ENCODE assay signal across 40 cellular contexts in genomic region chr10:96261132-96261531, GRCh38. TPM values are rescaled to one million over a fixed set of nuclear protein-coding genes. Genes with fewer than 3 reads are reported as not detected.
"Had no signal": no experiment of that assay in that cellular context is flagged by ENCODE, and none has a peak within 500 bp of the region (broad histone marks: within the 10 kb centered on the region; RNA-seq: fewer than 3 reads in every experiment).

No MANE protein-coding gene starts in this region.

- H3K36me3 ChIP-seq: brain microvascular endothelial cell, gastroesophageal sphincter, pancreas, prostate gland, sigmoid colon, upper lobe of right lung, WERI-Rb-1 had no signal

- H3K27ac Mint-ChIP-seq: activated CD4-positive, alpha-beta memory T cell treated with anti-CD3 and anti-CD28 coated beads, Interleukin-2, amount 10 ng/mL, durations not matched to agents 7 days and 5 days; activated CD4-positive, alpha-beta T cell treated with anti-CD3 and anti-CD28 coated beads, Interleukin-2, amount 10 ng/mL, durations not matched to agents 24 days and 14 days; activated naive CD4-positive, alpha-beta T cell treated with anti-CD3 and anti-CD28 coated beads, Interleukin-2, amount 10 ng/mL, durations not matched to agents 7 days and 5 days; activated naive CD8-positive, alpha-beta T cell treated with anti-CD3 and anti-CD28 coated beads, Interleukin-2, amount 10 ng/mL, durations not matched to agents 7 days and 5 days; activated T-cell treated with anti-CD3 and anti-CD28 coated beads, Interleukin-2, amount 50 U/mL, for 24 hours; effector memory CD8-positive, alpha-beta T cell; mesothelial cell of epicardium; stimulated activated effector memory CD8-positive, alpha-beta T cell treated with anti-CD3 and anti-CD28 coated beads, Interleukin-12 subunit alpha, Interleukin-12 subunit beta, amount 100 ng/mL, for 72 hours; stimulated activated naive CD8-positive, alpha-beta T cell treated with anti-CD3 and anti-CD28 coated beads, Interleukin-15, Interleukin-2, amounts not matched to agents 100 ng/mL and 50 ng/mL, for 24 hours had no signal

- H3K4me1 Mint-ChIP-seq: activated CD4-positive, alpha-beta memory T cell treated with anti-CD3 and anti-CD28 coated beads, Interleukin-2, amount 10 ng/mL, durations not matched to agents 7 days and 5 days; activated CD4-positive, alpha-beta T cell treated with anti-CD3 and anti-CD28 coated beads, Interleukin-2, amount 10 ng/mL, durations not matched to agents 24 days and 14 days; activated naive CD4-positive, alpha-beta T cell treated with anti-CD3 and anti-CD28 coated beads, Interleukin-2, amount 10 ng/mL, durations not matched to agents 7 days and 5 days; activated naive CD8-positive, alpha-beta T cell treated with anti-CD3 and anti-CD28 coated beads, Interleukin-2, amount 10 ng/mL, durations not matched to agents 7 days and 5 days; stimulated activated effector memory CD8-positive, alpha-beta T cell treated with anti-CD3 and anti-CD28 coated beads, Interleukin-12 subunit alpha, Interleukin-12 subunit beta, amount 100 ng/mL, for 72 hours had no signal

- H3K4me1 ChIP-seq: prostate gland, sigmoid colon had no signal

- H3K9me3 ChIP-seq: gastroesophageal sphincter, pancreas, prostate gland, sigmoid colon, upper lobe of right lung had no signal

- H3K27me3 ChIP-seq: brain microvascular endothelial cell, pancreas, sigmoid colon, upper lobe of right lung had no signal

- H3K4me3 ChIP-seq: gastroesophageal sphincter, pancreas, prostate gland, sigmoid colon, upper lobe of right lung had no signal

- DNase-seq: activated CD4-positive, alpha-beta memory T cell treated with anti-CD3 and anti-CD28 coated beads, Interleukin-2, amount 10 ng/mL, durations not matched to agents 7 days and 5 days; activated CD4-positive, alpha-beta T cell treated with anti-CD3 and anti-CD28 coated beads, Interleukin-2, amount 10 ng/mL, durations not matched to agents 24 days and 14 days; activated CD4-positive, CD25-positive, alpha-beta regulatory T cell treated with anti-CD3 and anti-CD28 coated beads, Interleukin-2, amount 50 U/mL, for 72 hours; activated CD8-positive, alpha-beta memory T cell treated with anti-CD3 and anti-CD28 coated beads, Interleukin-2, amount 50 U/mL, for 48 hours; activated gamma-delta T cell; activated naive CD4-positive, alpha-beta T cell treated with anti-CD3 and anti-CD28 coated beads, Interleukin-2, amount 10 ng/mL, durations not matched to agents 7 days and 5 days; activated naive CD8-positive, alpha-beta T cell treated with anti-CD3 and anti-CD28 coated beads, Interleukin-2, amount 10 ng/mL, durations not matched to agents 7 days and 5 days; activated T-cell treated with anti-CD3 and anti-CD28 coated beads, Interleukin-2, amount 50 U/mL, for 24 hours; brain microvascular endothelial cell; cortex of kidney; effector memory CD8-positive, alpha-beta T cell; hippocampal formation; left cardiac atrium; mammary epithelial cell; naive thymus-derived CD8-positive, alpha-beta T cell; nucleus accumbens; pancreas; retina; sigmoid colon; stimulated activated CD4-positive, alpha-beta T cell treated with anti-CD3 and anti-CD28 coated beads, Interleukin-4, amount 100 ng/mL, for 24 hours; T1000; upper lobe of right lung; WERI-Rb-1 had no signal

- H3K4me3 Mint-ChIP-seq: activated CD4-positive, alpha-beta memory T cell treated with anti-CD3 and anti-CD28 coated beads, Interleukin-2, amount 10 ng/mL, durations not matched to agents 7 days and 5 days; activated CD4-positive, alpha-beta T cell treated with anti-CD3 and anti-CD28 coated beads, Interleukin-2, amount 10 ng/mL, durations not matched to agents 24 days and 14 days; activated naive CD4-positive, alpha-beta T cell treated with anti-CD3 and anti-CD28 coated beads, Interleukin-2, amount 10 ng/mL, durations not matched to agents 7 days and 5 days; activated naive CD8-positive, alpha-beta T cell treated with anti-CD3 and anti-CD28 coated beads, Interleukin-2, amount 10 ng/mL, durations not matched to agents 7 days and 5 days; activated T-cell treated with anti-CD3 and anti-CD28 coated beads, Interleukin-2, amount 50 U/mL, for 24 hours; effector memory CD8-positive, alpha-beta T cell; mesothelial cell of epicardium; naive thymus-derived CD8-positive, alpha-beta T cell; neural crest cell; stimulated activated effector memory CD8-positive, alpha-beta T cell treated with anti-CD3 and anti-CD28 coated beads, Interleukin-12 subunit alpha, Interleukin-12 subunit beta, amount 100 ng/mL, for 72 hours; stimulated activated naive CD8-positive, alpha-beta T cell treated with anti-CD3 and anti-CD28 coated beads, Interleukin-15, Interleukin-2, amounts not matched to agents 100 ng/mL and 50 ng/mL, for 24 hours had no signal

- H3K36me3 Mint-ChIP-seq: activated naive CD4-positive, alpha-beta T cell treated with anti-CD3 and anti-CD28 coated beads, Interleukin-2, amount 10 ng/mL, durations not matched to agents 7 days and 5 days; activated naive CD8-positive, alpha-beta T cell treated with anti-CD3 and anti-CD28 coated beads, Interleukin-2, amount 10 ng/mL, durations not matched to agents 7 days and 5 days; mesothelial cell of epicardium; naive thymus-derived CD8-positive, alpha-beta T cell; stimulated activated effector memory CD8-positive, alpha-beta T cell treated with anti-CD3 and anti-CD28 coated beads, Interleukin-12 subunit alpha, Interleukin-12 subunit beta, amount 100 ng/mL, for 72 hours had no signal

- FAIRE-seq: astrocyte, endothelial cell of umbilical vein, keratinocyte, pancreas, small intestine had no signal

- H3K27ac ChIP-seq: brain microvascular endothelial cell, gastroesophageal sphincter, prostate gland, sigmoid colon, upper lobe of right lung, WERI-Rb-1 had no signal

- H3K9me3 Mint-ChIP-seq: activated CD4-positive, alpha-beta memory T cell treated with anti-CD3 and anti-CD28 coated beads, Interleukin-2, amount 10 ng/mL, durations not matched to agents 7 days and 5 days; activated CD4-positive, alpha-beta T cell treated with anti-CD3 and anti-CD28 coated beads, Interleukin-2, amount 10 ng/mL, durations not matched to agents 24 days and 14 days; activated naive CD4-positive, alpha-beta T cell treated with anti-CD3 and anti-CD28 coated beads, Interleukin-2, amount 10 ng/mL, durations not matched to agents 7 days and 5 days; activated naive CD8-positive, alpha-beta T cell treated with anti-CD3 and anti-CD28 coated beads, Interleukin-2, amount 10 ng/mL, durations not matched to agents 7 days and 5 days; activated T-cell treated with anti-CD3 and anti-CD28 coated beads, Interleukin-2, amount 50 U/mL, for 24 hours; effector memory CD8-positive, alpha-beta T cell; mesothelial cell of epicardium; naive thymus-derived CD8-positive, alpha-beta T cell; neural crest cell; stimulated activated effector memory CD8-positive, alpha-beta T cell treated with anti-CD3 and anti-CD28 coated beads, Interleukin-12 subunit alpha, Interleukin-12 subunit beta, amount 100 ng/mL, for 72 hours; stimulated activated naive CD8-positive, alpha-beta T cell treated with anti-CD3 and anti-CD28 coated beads, Interleukin-15, Interleukin-2, amounts not matched to agents 100 ng/mL and 50 ng/mL, for 24 hours had no signal

- H3K27me3 Mint-ChIP-seq: activated naive CD8-positive, alpha-beta T cell treated with anti-CD3 and anti-CD28 coated beads, Interleukin-2, amount 10 ng/mL, durations not matched to agents 7 days and 5 days; activated T-cell treated with anti-CD3 and anti-CD28 coated beads, Interleukin-2, amount 50 U/mL, for 24 hours had no signal

RNA-seq across cellular contexts. Expression of gene BLNK, which starts 10.2 kb away (rescaled TPM):
- total RNA-seq: activated CD4-positive, alpha-beta memory T cell treated with anti-CD3 and anti-CD28 coated beads, Interleukin-2, amount 10 ng/mL, durations not matched to agents 7 days and 5 days; activated CD4-positive, alpha-beta T cell treated with anti-CD3 and anti-CD28 coated beads, Interleukin-2, amount 10 ng/mL, durations not matched to agents 24 days and 14 days; astrocyte; endothelial cell of umbilical vein; fibroblast of villous mesenchyme; neural crest cell had no signal
- polyA plus RNA-seq: endothelial cell of umbilical vein, fibroblast of lung had no signal

RNA-seq across cellular contexts. Expression of gene DNTT, which starts 43.1 kb away (rescaled TPM):
- total RNA-seq: activated CD4-positive, alpha-beta memory T cell treated with anti-CD3 and anti-CD28 coated beads, Interleukin-2, amount 10 ng/mL, durations not matched to agents 7 days and 5 days; activated CD4-positive, alpha-beta T cell treated with anti-CD3 and anti-CD28 coated beads, Interleukin-2, amount 10 ng/mL, durations not matched to agents 24 days and 14 days; activated naive CD8-positive, alpha-beta T cell treated with anti-CD3 and anti-CD28 coated beads, Interleukin-2, amount 10 ng/mL, durations not matched to agents 7 days and 5 days; astrocyte; cardiac septum; cerebellum; endothelial cell of umbilical vein; fibroblast of lung; fibroblast of villous mesenchyme; gastroesophageal sphincter; left cardiac atrium; mammary epithelial cell; mesothelial cell of epicardium; naive thymus-derived CD8-positive, alpha-beta T cell; neural crest cell; pancreas; prostate gland; sigmoid colon; subcutaneous adipose tissue; upper lobe of right lung had no signal
- polyA plus RNA-seq: endothelial cell of umbilical vein; esophagus; fibroblast of lung; keratinocyte; liver; mammary epithelial cell; naive thymus-derived CD8-positive, alpha-beta T cell; sigmoid colon; small intestine had no signal
